8 cellular contexts compared by ENCODE assay signal in genomic region chr12:45232771-45233372, GRCh38. TPM values are rescaled to one million over a fixed set of nuclear protein-coding genes. Genes with fewer than 3 reads are reported as not detected.
DNase-seq lines count a peak whose midpoint lies in the region; ATAC-seq and TF ChIP-seq lines count a peak whose summit lies in the region.

No MANE protein-coding gene starts in this region.

- H3K27ac Mint-ChIP-seq in activated CD8-positive, alpha-beta T cell treated with anti-CD3 and anti-CD28 coated beads for 36 hours, result peak overlapping the region; percentile 69
- H3K27ac Mint-ChIP-seq in activated CD8-positive, alpha-beta T cell treated with anti-CD3 and anti-CD28 coated beads, Interleukin-2, amount 10 ng/mL, durations not matched to agents 7 days and 5 days, result no peak overlapping the region
- peak overlapping the region; percentile 88 for H3K27ac Mint-ChIP-seq in activated naive CD8-positive, alpha-beta T cell

- CTCF ChIA-PET in activated CD8-positive, alpha-beta T cell treated with anti-CD3 and anti-CD28 coated beads for 36 hours (lab: Charles Lee), result interaction anchor here (1.5 to 2.4 kb wide), 3 partner anchors 8 to 18 kb away, joined by 4 to 7 read pairs (median 5); partner anchors contain the start of gene ANO6
- CTCF ChIA-PET in activated CD8-positive, alpha-beta T cell treated with anti-CD3 and anti-CD28 coated beads, Interleukin-2, amount 10 ng/mL, durations not matched to agents 7 days and 5 days (lab: Charles Lee), result no interaction called here

- no peaks in the 10 kb centered on the region; the same call in 1 of the 2 replicates for H3K36me3 ChIP-seq in H7 (replicated peaks; ENCODE audit: control insufficient read depth, insufficient read depth, low read length)

- no peaks in the 10 kb centered on the region for H3K36me3 Mint-ChIP-seq in activated CD8-positive, alpha-beta T cell treated with anti-CD3 and anti-CD28 coated beads for 36 hours (ENCODE audit: low read depth)
- H3K36me3 Mint-ChIP-seq in activated CD8-positive, alpha-beta T cell treated with anti-CD3 and anti-CD28 coated beads, Interleukin-2, amount 10 ng/mL, durations not matched to agents 7 days and 5 days (ENCODE audit: low read depth), result peaks cover 25% of the 10 kb centered on the region
- H3K36me3 Mint-ChIP-seq in activated naive CD8-positive, alpha-beta T cell, result peaks cover 18% of the 10 kb centered on the region

- H3K9me3 Mint-ChIP-seq in activated CD8-positive, alpha-beta T cell treated with anti-CD3 and anti-CD28 coated beads for 36 hours, result peaks cover 2% of the 10 kb centered on the region
- no peaks in the 10 kb centered on the region for H3K9me3 Mint-ChIP-seq in activated CD8-positive, alpha-beta T cell treated with anti-CD3 and anti-CD28 coated beads, Interleukin-2, amount 10 ng/mL, durations not matched to agents 7 days and 5 days (ENCODE audit: insufficient read depth)
- H3K9me3 Mint-ChIP-seq in activated naive CD8-positive, alpha-beta T cell (ENCODE audit: low read depth), result no peaks in the 10 kb centered on the region

- no peak overlapping the region for H3K4me3 ChIP-seq in H7 (ENCODE audit: insufficient read depth, low read depth, low read length)

- no peaks in the 10 kb centered on the region for H3K27me3 ChIP-seq in H7 (ENCODE audit: control insufficient read depth, insufficient read depth, low read length)

- POLR2A ChIA-PET in activated CD8-positive, alpha-beta T cell treated with anti-CD3 and anti-CD28 coated beads for 36 hours (lab: Charles Lee), result interaction anchor here (0.9 to 1.5 kb wide), 2 partner anchors 17 to 19 kb away, joined by 3 to 5 read pairs; no protein-coding TSS in a partner anchor
- POLR2A ChIA-PET in activated CD8-positive, alpha-beta T cell treated with anti-CD3 and anti-CD28 coated beads, Interleukin-2, amount 10 ng/mL, durations not matched to agents 7 days and 5 days (lab: Charles Lee), result no interaction called here

- intact Hi-C loops in activated CD8-positive, alpha-beta T cell treated with anti-CD3 and anti-CD28 coated beads for 36 hours (cut with micrococcal nuclease), result no loop called here

- H3K4me1 Mint-ChIP-seq in activated CD8-positive, alpha-beta T cell treated with anti-CD3 and anti-CD28 coated beads for 36 hours (ENCODE audit: low read depth), result peaks cover 53% of the 10 kb centered on the region
- peaks cover 18% of the 10 kb centered on the region for H3K4me1 Mint-ChIP-seq in activated CD8-positive, alpha-beta T cell treated with anti-CD3 and anti-CD28 coated beads, Interleukin-2, amount 10 ng/mL, durations not matched to agents 7 days and 5 days (ENCODE audit: low read depth)
- H3K4me1 Mint-ChIP-seq in activated naive CD8-positive, alpha-beta T cell (ENCODE audit: low read depth), result peaks cover 60% of the 10 kb centered on the region

- no peak for TF ChIP-seq CTCF in activated CD8-positive, alpha-beta T cell treated with anti-CD3 and anti-CD28 coated beads for 36 hours (IDR thresholded peaks at IDR 0.05)

- H3K4me3 Mint-ChIP-seq in activated CD8-positive, alpha-beta T cell treated with anti-CD3 and anti-CD28 coated beads for 36 hours, result no peak overlapping the region
- no peak overlapping the region for H3K4me3 Mint-ChIP-seq in activated CD8-positive, alpha-beta T cell treated with anti-CD3 and anti-CD28 coated beads, Interleukin-2, amount 10 ng/mL, durations not matched to agents 7 days and 5 days
- H3K4me3 Mint-ChIP-seq in activated naive CD8-positive, alpha-beta T cell, result peak overlapping the region; percentile 73

- H3K27me3 Mint-ChIP-seq in activated CD8-positive, alpha-beta T cell treated with anti-CD3 and anti-CD28 coated beads for 36 hours, result no peaks in the 10 kb centered on the region
- H3K27me3 Mint-ChIP-seq in activated CD8-positive, alpha-beta T cell treated with anti-CD3 and anti-CD28 coated beads, Interleukin-2, amount 10 ng/mL, durations not matched to agents 7 days and 5 days (ENCODE audit: low read depth), result no peaks in the 10 kb centered on the region
- no peaks in the 10 kb centered on the region for H3K27me3 Mint-ChIP-seq in activated naive CD8-positive, alpha-beta T cell

- peak; percentile 44 for DNase-seq in activated CD8-positive, alpha-beta T cell treated with anti-CD3 and anti-CD28 coated beads for 36 hours
- no peak for DNase-seq in activated CD8-positive, alpha-beta T cell treated with anti-CD3 and anti-CD28 coated beads, Interleukin-2, amount 10 ng/mL, durations not matched to agents 7 days and 5 days
- DNase-seq in hepatic stellate cell (ENCODE audit: low spot score), result peak; percentile 69
- DNase-seq in stimulated activated CD4-positive, alpha-beta T cell treated with anti-CD3 and anti-CD28 coated beads, Interleukin-1b, Interleukin-23, amount 100 ng/mL, for 24 hours (ENCODE audit: low read depth in 4 of 4, low spot score in 1 of 4), result peak in 3 of 4 experiments; percentile 13 to 33 (median 20)
- DNase-seq in NOMO-1 treated with dmso at 0.1 percent for 144 hours (lab: John Stamatoyannopoulos, UW; ENCODE audit: unreplicated experiment), result no peak
- no peak for DNase-seq in H7

- ATAC-seq in activated CD8-positive, alpha-beta T cell treated with anti-CD3 and anti-CD28 coated beads for 36 hours, result peak; percentile 80
- ATAC-seq in activated CD8-positive, alpha-beta T cell treated with anti-CD3 and anti-CD28 coated beads, Interleukin-2, amount 10 ng/mL, durations not matched to agents 7 days and 5 days, result no peak
- ATAC-seq in HG03460 (IDR thresholded peaks at IDR 0.05; ENCODE audit: unreplicated experiment), result peak; percentile 44

RNA-seq across cellular contexts. Expression of gene ANO6, which starts 17.0 kb away (rescaled TPM):
- total RNA-seq in activated CD8-positive, alpha-beta T cell treated with anti-CD3 and anti-CD28 coated beads for 36 hours, result 10 to 100 TPM; 13.1 to 13.6 TPM
- 10 to 100 TPM; 23.3 to 24.5 TPM for total RNA-seq in activated CD8-positive, alpha-beta T cell treated with anti-CD3 and anti-CD28 coated beads, Interleukin-2, amount 10 ng/mL, durations not matched to agents 7 days and 5 days
- total RNA-seq in H7 (2014; rRNA removed; shearing (Covaris generic)), result 33.4 and 37.9 TPM in 2 replicates

Comparison
In these comparisons a context has a peak if more than half of its experiments do, and no peak if none do; other contexts are left out.
1. DNase-seq: peak in activated CD8-positive, alpha-beta T cell treated with anti-CD3 and anti-CD28 coated beads for 36 hours (single experiment), hepatic stellate cell (single experiment) and stimulated activated CD4-positive, alpha-beta T cell treated with anti-CD3 and anti-CD28 coated beads, Interleukin-1b, Interleukin-23, amount 100 ng/mL, for 24 hours (3 of 4); none in activated CD8-positive, alpha-beta T cell treated with anti-CD3 and anti-CD28 coated beads, Interleukin-2, amount 10 ng/mL, durations not matched to agents 7 days and 5 days (single experiment), NOMO-1 treated with dmso at 0.1 percent for 144 hours (single experiment) and H7 (single experiment).